Comparison of ENCODE assay signal across 8 cellular contexts in the genomic region with DNA sequence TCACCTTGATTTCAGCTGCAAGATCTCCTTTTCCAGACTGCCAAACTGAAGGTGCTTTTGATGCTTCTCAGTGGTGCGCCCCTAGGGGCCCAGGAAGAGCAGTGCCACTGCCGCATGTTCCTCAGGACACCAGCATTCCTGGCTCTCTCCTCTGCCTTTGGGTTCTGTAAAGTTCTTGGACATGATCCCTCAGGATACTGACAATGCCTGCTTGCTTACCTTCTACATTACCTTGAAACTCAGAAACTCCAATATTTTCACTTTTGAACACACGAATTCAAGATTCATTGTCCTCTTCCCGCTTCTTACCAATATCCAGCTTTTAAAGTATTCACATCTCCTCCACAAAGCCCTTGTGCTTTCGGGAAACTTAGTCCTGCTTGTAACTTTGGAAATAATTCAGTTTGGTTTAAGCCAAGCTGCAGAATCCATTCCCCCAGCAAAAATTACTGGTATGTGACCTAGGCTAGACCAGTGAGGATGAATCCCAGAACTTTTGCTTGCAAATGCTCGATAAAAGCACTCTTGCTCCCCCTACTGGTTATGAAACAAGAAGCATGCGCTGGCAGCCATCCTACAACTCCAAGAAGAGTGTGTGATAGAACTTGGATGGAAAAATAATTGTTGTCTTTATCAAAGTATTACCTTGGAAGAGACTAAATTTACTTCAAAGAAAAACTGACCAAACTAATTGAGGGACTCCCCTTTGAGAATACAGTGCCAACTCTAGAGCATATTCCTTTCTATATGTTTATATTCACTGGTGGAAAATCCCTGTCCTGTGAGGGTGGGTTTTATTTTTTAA. TPM values are rescaled to one million over a fixed set of nuclear protein-coding genes. Genes with fewer than 3 reads are reported as not detected.
DNase-seq lines count a peak whose midpoint lies in the region; ATAC-seq, FAIRE-seq and TF ChIP-seq lines count a peak whose summit lies in the region.

No MANE protein-coding gene starts in this region.

- ATAC-seq in GM18499 (IDR thresholded peaks at IDR 0.05; ENCODE audit: insufficient read depth, unreplicated experiment): peak; percentile 18
- peak; percentile 38 for ATAC-seq in HG02885 (IDR thresholded peaks at IDR 0.05; ENCODE audit: poor library complexity, unreplicated experiment)

- H3K27ac ChIP-seq in caudate nucleus (ENCODE audit: low read depth, low read length): no peak overlapping the region
- H3K27ac ChIP-seq in kidney (ENCODE audit: low read depth in 2 of 2, low read length in 2 of 2): peak overlapping the region in 1 of 2 donors; percentile 8

- intact Hi-C loops in kidney (cut with DNase I): no loop called here

- FAIRE-seq in kidney (lab: Jason Lieb, UNC): peak; percentile 81

- H3K4me3 ChIP-seq in kidney (ENCODE audit: low read length in 2 of 2): peak overlapping the region in 1 of 2 donors; percentile 17

- H3K4me1 ChIP-seq in kidney (ENCODE audit: control insufficient read depth in 1 of 2, insufficient read depth in 1 of 2, low read depth in 1 of 2, low read length in 2 of 2): peaks cover 0 to 2% of the 10 kb centered on the region in 2 donors

- peak; percentile 72 for TF ChIP-seq CTCF in kidney (IDR thresholded peaks at IDR 0.05; ENCODE audit: borderline replicate concordance, extremely low read depth, insufficient read depth)

- peak; percentile 81 for DNase-seq in AG08396 (ENCODE audit: low spot score)
- peak; percentile 22 for DNase-seq in NCI-H128 (lab: John Stamatoyannopoulos, UW; ENCODE audit: unreplicated experiment)
- DNase-seq in T1000 (lab: John Stamatoyannopoulos, UW): peak; percentile 41
- peak in 41 of 61 donors; percentile 1 to 66 (median 22) for DNase-seq in caudate nucleus (lab: John Stamatoyannopoulos, UW)
- peak; percentile 68 for DNase-seq in kidney
- peak; percentile 24 to 34 for DNase-seq in stimulated activated CD4-positive, alpha-beta T cell treated with anti-CD3 and anti-CD28 coated beads, Interleukin-15, amount 100 ng/mL, for 48 hours (ENCODE audit: low read depth in 2 of 2)

- no peaks in the 10 kb centered on the region for H3K9me3 ChIP-seq in kidney (ENCODE audit: control insufficient read depth in 1 of 2, low read length in 2 of 2)

- H3K36me3 ChIP-seq in kidney (ENCODE audit: control insufficient read depth in 1 of 2, insufficient read depth in 2 of 2, low read length in 2 of 2): peaks cover 3 to 16% of the 10 kb centered on the region in 2 donors

- peak overlapping the region in 1 of 2 donors; percentile 2 for H3K9ac ChIP-seq in kidney (ENCODE audit: low read length in 2 of 2)

RNA-seq across cellular contexts. Expression of gene OR5B21, which starts 16.5 kb away (rescaled TPM):
- total RNA-seq in kidney: not detected
- polyA plus RNA-seq in kidney (ENCODE audit: insufficient read depth, low read depth, low replicate concordance): not detected

RNA-seq across cellular contexts. Expression of gene LPXN, which starts 51.2 kb away (rescaled TPM):
- 16.8 TPM for total RNA-seq in kidney
- polyA plus RNA-seq in kidney (ENCODE audit: insufficient read depth, low read depth, low replicate concordance): 8.0 TPM

RNA-seq across cellular contexts. Expression of gene ZFP91, which starts 54.4 kb away (rescaled TPM):
- total RNA-seq in kidney: 43.7 TPM
- 14.9 TPM for polyA plus RNA-seq in kidney (ENCODE audit: insufficient read depth, low read depth, low replicate concordance)

Comparison
In these comparisons a context has a peak if more than half of its experiments do, and no peak if none do; other contexts are left out.
1. DNase-seq: peak in every context shown above with its lines; median percentile 81 in AG08396; 68 in kidney; 41 in T1000; 29 in stimulated activated CD4-positive, alpha-beta T cell treated with anti-CD3 and anti-CD28 coated beads, Interleukin-15, amount 100 ng/mL, for 48 hours; 22 in NCI-H128; 22 in caudate nucleus.